Comparison of ENCODE assay signal across 30 cellular contexts in the genomic region with DNA sequence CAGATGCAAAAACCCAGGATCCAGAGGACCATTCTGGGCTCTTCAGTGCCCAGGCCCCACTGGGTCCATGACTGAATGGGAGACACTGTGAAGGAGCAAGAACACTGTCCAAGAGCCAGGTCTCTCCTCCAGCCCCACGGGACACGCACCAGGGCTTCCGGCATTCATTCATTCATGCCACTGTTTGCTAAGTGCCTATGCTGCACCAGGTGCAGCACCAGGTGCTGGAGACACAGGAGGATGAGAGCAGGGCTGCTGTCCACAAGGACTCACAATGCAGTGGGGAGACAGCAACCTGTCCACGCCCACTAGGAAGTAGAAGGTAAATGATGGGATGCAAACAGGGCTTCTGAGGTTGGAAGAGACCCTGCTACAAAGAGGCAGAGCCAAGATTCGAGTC. TPM values are rescaled to one million over a fixed set of nuclear protein-coding genes. Genes with fewer than 3 reads are reported as not detected.
DNase-seq lines count a peak whose midpoint lies in the region; ATAC-seq and TF ChIP-seq lines count a peak whose summit lies in the region.
"Had no signal": no experiment of that assay in that cellular context is flagged by ENCODE, and none has a peak within 500 bp of the region (broad histone marks: within the 10 kb centered on the region; RNA-seq: fewer than 3 reads in every experiment).

No MANE protein-coding gene starts in this region.

- peaks cover 17% of the 10 kb centered on the region for H3K4me1 Mint-ChIP-seq in WTC11
- H3K4me1 Mint-ChIP-seq: activated CD4-positive, alpha-beta T cell treated with anti-CD3 and anti-CD28 coated beads for 36 hours; CD8-positive, alpha-beta memory T cell had no signal

- H3K4me3 Mint-ChIP-seq in WTC11, result no peak overlapping the region
- H3K4me3 Mint-ChIP-seq: activated CD4-positive, alpha-beta T cell treated with anti-CD3 and anti-CD28 coated beads for 36 hours; activated CD8-positive, alpha-beta T cell treated with anti-CD3 and anti-CD28 coated beads for 36 hours; CD8-positive, alpha-beta memory T cell had no signal

- no peak overlapping the region for H3K27ac Mint-ChIP-seq in WTC11
- H3K27ac Mint-ChIP-seq: activated CD4-positive, alpha-beta T cell treated with anti-CD3 and anti-CD28 coated beads for 36 hours; activated CD8-positive, alpha-beta T cell treated with anti-CD3 and anti-CD28 coated beads for 36 hours; activated naive CD4-positive, alpha-beta T cell treated with anti-CD3 and anti-CD28 coated beads, Interleukin-2, amount 50 U/mL, for 72 hours; activated T-helper 2 cell treated with anti-CD3 and anti-CD28 coated beads, Interferon-gamma antibody, Interleukin-2, Interleukin-4, amounts not matched to agents 10 μg/mL and 5 μg/mL and 100 μg/mL, durations not matched to agents 14 hours and 24 hours and 36 hours; B cell; CD8-positive, alpha-beta memory T cell had no signal

- DNase-seq in NCI-H510A treated with DMSO at 0.1 percent for 48 hours (lab: John Stamatoyannopoulos, UW), result peak; percentile 9
- no peak for DNase-seq in NCI-H510A (lab: John Stamatoyannopoulos, UW)
- DNase-seq in DMS153 treated with DMSO at 0.1 percent for 48 hours (lab: John Stamatoyannopoulos, UW; ENCODE audit: unreplicated experiment), result peak; percentile 19
- no peak for DNase-seq in caudate nucleus (lab: John Stamatoyannopoulos, UW)
- DNase-seq in pons (ENCODE audit: low spot score), result peak; percentile 6
- no peak for DNase-seq in 8988T
- DNase-seq in WTC11 (ENCODE audit: low spot score), result no peak
- DNase-seq: activated CD4-positive, alpha-beta T cell treated with anti-CD3 and anti-CD28 coated beads for 36 hours; activated CD8-positive, alpha-beta T cell treated with anti-CD3 and anti-CD28 coated beads for 36 hours; amygdala; CD8-positive, alpha-beta memory T cell; colonic mucosa; effector memory CD4-positive, alpha-beta T cell; HCEC 1CT; hypothalamus; KG1; MM.1S; NCI-H1105 treated with DMSO at 0.1 percent for 48 hours; NCI-H2171; posterior cingulate gyrus; right cardiac atrium; Right ventricle myocardium superior; stimulated activated CD4-positive, alpha-beta T cell treated with anti-CD3 and anti-CD28 coated beads, Interleukin-1b, Interleukin-23, amount 100 ng/mL, for 48 hours; stimulated activated naive CD8-positive, alpha-beta T cell treated with anti-CD3 and anti-CD28 coated beads, Interleukin-15, Interleukin-2, amounts not matched to agents 100 U/mL and 50 U/mL, for 24 hours had no signal

- peaks cover 16% of the 10 kb centered on the region for H3K9me3 Mint-ChIP-seq in WTC11
- H3K9me3 Mint-ChIP-seq: activated T-helper 2 cell treated with anti-CD3 and anti-CD28 coated beads, Interferon-gamma antibody, Interleukin-2, Interleukin-4, amounts not matched to agents 10 μg/mL and 5 μg/mL and 100 μg/mL, durations not matched to agents 14 hours and 24 hours and 36 hours had no signal

- H3K36me3 Mint-ChIP-seq in WTC11, result peaks cover 15% of the 10 kb centered on the region
- H3K36me3 Mint-ChIP-seq: CD8-positive, alpha-beta memory T cell had no signal

- peak overlapping the region; percentile 97 for H3K27ac ChIP-seq in caudate nucleus (ENCODE audit: low read depth, low read length)
- H3K27ac ChIP-seq: colonic mucosa, HL-60, thoracic aorta had no signal

- ATAC-seq in WTC11, result no peak
- ATAC-seq: activated CD4-positive, alpha-beta T cell treated with anti-CD3 and anti-CD28 coated beads for 36 hours; activated CD8-positive, alpha-beta T cell treated with anti-CD3 and anti-CD28 coated beads for 36 hours; right cardiac atrium; stimulated activated naive CD8-positive, alpha-beta T cell treated with anti-CD3 and anti-CD28 coated beads, Interleukin-15, Interleukin-2, amounts not matched to agents 100 U/mL and 50 U/mL, for 24 hours had no signal

- no peak for TF ChIP-seq CTCF in WTC11 (IDR thresholded peaks at IDR 0.05)

- no peaks in the 10 kb centered on the region; the same call in 1 of the 2 replicates for H3K27me3 Mint-ChIP-seq in WTC11 (ENCODE audit: low read depth)
- H3K27me3 Mint-ChIP-seq: B cell had no signal

- POLR2A ChIA-PET in WTC11 (lab: Charles Lee), result no interaction called here

- CTCF ChIA-PET in WTC11 (lab: Charles Lee), result no interaction called here

TF ChIP-seq in WTC11, 78 proteins besides CTCF, POLR2A, EP300 and RAD21 (continues in another document):
- TF ChIP-seq, protein P1, sequence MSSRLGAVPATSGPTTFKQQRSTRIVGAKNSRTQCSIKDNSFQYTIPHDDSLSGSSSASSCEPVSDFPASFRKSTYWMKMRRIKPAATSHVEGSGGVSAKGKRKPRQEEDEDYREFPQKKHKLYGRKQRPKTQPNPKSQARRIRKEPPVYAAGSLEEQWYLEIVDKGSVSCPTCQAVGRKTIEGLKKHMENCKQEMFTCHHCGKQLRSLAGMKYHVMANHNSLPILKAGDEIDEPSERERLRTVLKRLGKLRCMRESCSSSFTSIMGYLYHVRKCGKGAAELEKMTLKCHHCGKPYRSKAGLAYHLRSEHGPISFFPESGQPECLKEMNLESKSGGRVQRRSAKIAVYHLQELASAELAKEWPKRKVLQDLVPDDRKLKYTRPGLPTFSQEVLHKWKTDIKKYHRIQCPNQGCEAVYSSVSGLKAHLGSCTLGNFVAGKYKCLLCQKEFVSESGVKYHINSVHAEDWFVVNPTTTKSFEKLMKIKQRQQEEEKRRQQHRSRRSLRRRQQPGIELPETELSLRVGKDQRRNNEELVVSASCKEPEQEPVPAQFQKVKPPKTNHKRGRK (CRISPR knock-in tag; IDR thresholded peaks at IDR 0.05; ENCODE audit: borderline replicate concordance), result no peak
- TF ChIP-seq CREB1 (CRISPR knock-in tag; IDR thresholded peaks at IDR 0.05) (no peak), SP1 (CRISPR knock-in tag; conservative IDR thresholded peaks at IDR 0.05) (no peak), GABPB1 (CRISPR knock-in tag; IDR thresholded peaks at IDR 0.05) (no peak), CBFB (CRISPR knock-in tag; IDR thresholded peaks at IDR 0.05; ENCODE audit: low read depth) (no peak), GRHL2 (CRISPR knock-in tag; IDR thresholded peaks at IDR 0.05; ENCODE audit: insufficient replicate concordance, severe bottlenecking) (no peak), TCF7 (CRISPR knock-in tag; IDR thresholded peaks at IDR 0.05; ENCODE audit: low read depth) (no peak), RELA (CRISPR knock-in tag; IDR thresholded peaks at IDR 0.05; ENCODE audit: borderline replicate concordance) (no peak), RORB (CRISPR knock-in tag; IDR thresholded peaks at IDR 0.05) (no peak)
- TF ChIP-seq, protein P2, sequence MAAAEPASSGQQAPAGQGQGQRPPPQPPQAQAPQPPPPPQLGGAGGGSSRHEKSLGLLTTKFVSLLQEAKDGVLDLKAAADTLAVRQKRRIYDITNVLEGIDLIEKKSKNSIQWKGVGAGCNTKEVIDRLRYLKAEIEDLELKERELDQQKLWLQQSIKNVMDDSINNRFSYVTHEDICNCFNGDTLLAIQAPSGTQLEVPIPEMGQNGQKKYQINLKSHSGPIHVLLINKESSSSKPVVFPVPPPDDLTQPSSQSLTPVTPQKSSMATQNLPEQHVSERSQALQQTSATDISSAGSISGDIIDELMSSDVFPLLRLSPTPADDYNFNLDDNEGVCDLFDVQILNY (CRISPR knock-in tag; IDR thresholded peaks at IDR 0.05), result no peak
- TF ChIP-seq, protein P3, sequence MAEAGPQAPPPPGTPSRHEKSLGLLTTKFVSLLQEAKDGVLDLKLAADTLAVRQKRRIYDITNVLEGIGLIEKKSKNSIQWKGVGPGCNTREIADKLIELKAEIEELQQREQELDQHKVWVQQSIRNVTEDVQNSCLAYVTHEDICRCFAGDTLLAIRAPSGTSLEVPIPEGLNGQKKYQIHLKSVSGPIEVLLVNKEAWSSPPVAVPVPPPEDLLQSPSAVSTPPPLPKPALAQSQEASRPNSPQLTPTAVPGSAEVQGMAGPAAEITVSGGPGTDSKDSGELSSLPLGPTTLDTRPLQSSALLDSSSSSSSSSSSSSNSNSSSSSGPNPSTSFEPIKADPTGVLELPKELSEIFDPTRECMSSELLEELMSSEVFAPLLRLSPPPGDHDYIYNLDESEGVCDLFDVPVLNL (CRISPR knock-in tag; IDR thresholded peaks at IDR 0.05; ENCODE audit: borderline replicate concordance, low read depth), result no peak
- TF ChIP-seq, protein P4, sequence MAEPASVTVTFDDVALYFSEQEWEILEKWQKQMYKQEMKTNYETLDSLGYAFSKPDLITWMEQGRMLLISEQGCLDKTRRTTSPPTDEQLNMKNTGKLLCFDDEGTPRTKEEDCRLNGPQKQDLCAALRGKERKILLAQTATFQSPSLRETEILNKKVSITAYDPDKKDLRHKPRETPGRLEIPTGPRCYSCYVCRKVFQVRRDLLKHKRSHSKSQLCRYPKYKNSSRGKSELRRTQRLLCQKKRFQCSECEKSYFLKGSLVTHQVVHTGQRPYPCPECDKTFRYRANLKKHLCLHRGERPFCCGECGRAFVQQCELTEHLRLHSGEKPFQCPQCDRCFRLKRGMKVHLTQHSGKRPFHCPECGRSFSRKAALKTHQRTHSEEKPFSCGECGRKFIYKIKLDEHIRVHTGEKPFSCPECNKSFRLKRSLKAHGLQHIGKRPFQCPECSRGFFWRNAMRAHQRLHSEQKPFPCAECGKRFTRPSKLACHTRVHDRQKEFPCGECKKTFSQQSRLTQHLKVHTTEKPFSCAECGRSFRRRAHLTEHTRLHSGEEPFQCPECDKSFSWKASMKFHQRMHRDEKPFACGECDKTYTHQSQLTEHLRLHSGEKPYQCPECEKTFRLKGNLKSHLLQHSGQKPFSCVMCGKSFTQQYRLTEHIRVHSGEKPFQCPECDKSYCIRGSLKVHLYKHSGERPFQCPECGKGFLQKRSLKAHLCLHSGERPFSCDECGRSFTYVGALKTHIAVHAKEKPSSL (CRISPR knock-in tag; conservative IDR thresholded peaks at IDR 0.05), result no peak

RNA-seq across cellular contexts. Expression of a gene that starts 20.4 kb away (rescaled TPM):
- total RNA-seq in WTC11 (2021), result 10.4 to 12.2 TPM (median 10.8 TPM) in 3 replicates
- total RNA-seq: G401 had no signal

Comparison
In these comparisons a context has a peak if more than half of its experiments do, and no peak if none do; other contexts are left out.
1. DNase-seq: peak in NCI-H510A treated with DMSO at 0.1 percent for 48 hours (single experiment), DMS153 treated with DMSO at 0.1 percent for 48 hours (single experiment) and pons (single experiment); none in NCI-H510A (single experiment), caudate nucleus (0 of 61), 8988T (single experiment) and WTC11 (single experiment).